ENCODE assay signal across 17 cellular contexts in genomic region chr18:44840053-44840826, GRCh38.
DNase-seq lines count a peak whose midpoint lies in the region; ATAC-seq, FAIRE-seq and TF ChIP-seq lines count a peak whose summit lies in the region.
"Had no signal": no experiment of that assay in that cellular context is flagged by ENCODE, and none has a peak within 500 bp of the region (broad histone marks: within the 10 kb centered on the region; RNA-seq: fewer than 3 reads in every experiment).

No MANE protein-coding gene starts in this region.

- no peaks in the 10 kb centered on the region for H3K27me3 ChIP-seq in DND-41 (ENCODE audit: insufficient read depth, low read length, poor library complexity)
- H3K27me3 ChIP-seq: MG63 had no signal

- no peak overlapping the region for H3K4me3 ChIP-seq in A549
- H3K4me3 ChIP-seq in DND-41 (ENCODE audit: low read depth in 1 of 2, low read length in 2 of 2), result no peak overlapping the region
- H3K4me3 ChIP-seq in fibroblast of the aortic adventitia (ENCODE audit: low read depth, low read length), result no peak overlapping the region
- H3K4me3 ChIP-seq: MG63 had no signal

- 69% methylated on average over 5 of the region's 5 CpGs for WGBS in A549 (ENCODE audit: missing lambda C conversion rate)

- no peak for TF ChIP-seq POLR2A in A549 (IDR thresholded peaks at IDR 0.05; ENCODE audit: low read length)

- H2AFZ ChIP-seq in DND-41 (ENCODE audit: low read depth, low read length), result no peak overlapping the region
- H2AFZ ChIP-seq: parathyroid adenoma had no signal

- H3K27ac ChIP-seq in A549 (peak overlapping the region; percentile 75 to 79; a peak in 4 of 6 replicates), DND-41 (ENCODE audit: low read length) (peak overlapping the region; percentile 16; the same call in 1 of the 2 replicates)
- H3K27ac ChIP-seq: parathyroid adenoma had no signal

- no peaks in the 10 kb centered on the region for H4K20me1 ChIP-seq in DND-41 (ENCODE audit: insufficient read depth, low read length)

- no peak for FAIRE-seq in A549 (lab: Jason Lieb, UNC)

- TF ChIP-seq RAD21 in A549 (conservative IDR thresholded peaks at IDR 0.05 in 1 of 2, IDR thresholded peaks at IDR 0.05 in 1 of 2), result no peak

- no peaks in the 10 kb centered on the region for H3K79me2 ChIP-seq in DND-41 (ENCODE audit: insufficient read depth, low read length)

- DNase-seq in A549 (ENCODE audit: low read depth in 1 of 2, low spot score in 1 of 2) (no peak), DND-41 (no peak), NCI-H446 treated with DMSO at 0.1 percent for 48 hours (lab: John Stamatoyannopoulos, UW) (peak; percentile 96), fibroblast of the aortic adventitia (ENCODE audit: low read depth) (peak; percentile 80), SW480 (ENCODE audit: low spot score) (no peak), glutamatergic neuron (no peak), UCSD-AML1 (lab: John Stamatoyannopoulos, UW; ENCODE audit: unreplicated experiment) (no peak)
- DNase-seq in stimulated activated CD8-positive, alpha-beta memory T cell treated with anti-CD3 and anti-CD28 coated beads, Interleukin-4, amount 100 ng/mL, for 48 hours, result no peak
- DNase-seq: activated CD4-positive, alpha-beta memory T cell treated with anti-CD3 and anti-CD28 coated beads for 36 hours; aorta; foreskin melanocyte; MG63; midbrain; NCI-H524 treated with DMSO at 0.1 percent for 48 hours; T-helper 9 cell; trophoblast cell had no signal

- H3K9me3 Mint-ChIP-seq in glutamatergic neuron (ENCODE audit: unreplicated experiment), result peaks cover 2% of the 10 kb centered on the region
- H3K9me3 Mint-ChIP-seq: activated CD4-positive, alpha-beta memory T cell treated with anti-CD3 and anti-CD28 coated beads for 36 hours had no signal

- H3K4me1 ChIP-seq in A549, result peaks cover 16% of the 10 kb centered on the region
- H3K4me1 ChIP-seq in DND-41 (ENCODE audit: insufficient read depth, low read length), result peaks cover 21% of the 10 kb centered on the region

- H3K4me2 ChIP-seq in A549 (peak overlapping the region; percentile 73; the same call in 2 of the 3 replicates), DND-41 (ENCODE audit: insufficient read depth, low read length) (no peak overlapping the region)

- no peak for TF ChIP-seq EP300 in A549 (IDR thresholded peaks at IDR 0.05)

- no peaks in the 10 kb centered on the region for H3K9me3 ChIP-seq in A549
- no peaks in the 10 kb centered on the region for H3K9me3 ChIP-seq in DND-41 (ENCODE audit: insufficient read depth, low read length, severe bottlenecking)
- H3K9me3 ChIP-seq: MG63 had no signal

- no peak overlapping the region for H3K27ac Mint-ChIP-seq in glutamatergic neuron (ENCODE audit: unreplicated experiment)
- H3K27ac Mint-ChIP-seq: activated CD4-positive, alpha-beta memory T cell treated with anti-CD3 and anti-CD28 coated beads for 36 hours had no signal

- no peaks in the 10 kb centered on the region for H3K36me3 ChIP-seq in DND-41 (ENCODE audit: insufficient read depth, low read length)
- H3K36me3 ChIP-seq: MG63 had no signal

- H3K36me3 Mint-ChIP-seq in glutamatergic neuron (ENCODE audit: unreplicated experiment), result peaks cover 3% of the 10 kb centered on the region
- H3K36me3 Mint-ChIP-seq: activated CD4-positive, alpha-beta memory T cell treated with anti-CD3 and anti-CD28 coated beads for 36 hours had no signal

- peaks cover 1% of the 10 kb centered on the region for H3K27me3 Mint-ChIP-seq in glutamatergic neuron (ENCODE audit: unreplicated experiment)
- H3K27me3 Mint-ChIP-seq: activated CD4-positive, alpha-beta memory T cell treated with anti-CD3 and anti-CD28 coated beads for 36 hours had no signal

- no peak for TF ChIP-seq CTCF in A549 (IDR thresholded peaks at IDR 0.05)
- no peak for TF ChIP-seq CTCF in DND-41 (IDR thresholded peaks at IDR 0.05; ENCODE audit: borderline replicate concordance, extremely low read depth, low read length, poor library complexity, severe bottlenecking)
- no peak for TF ChIP-seq CTCF in fibroblast of the aortic adventitia (IDR thresholded peaks at IDR 0.05; ENCODE audit: insufficient read depth, low read length)
- no peak for TF ChIP-seq CTCF in glutamatergic neuron (IDR thresholded peaks at IDR 0.05; ENCODE audit: partially characterized antibody, unreplicated experiment)

- H3K4me1 Mint-ChIP-seq in glutamatergic neuron (ENCODE audit: low read depth, unreplicated experiment), result peaks cover 35% of the 10 kb centered on the region

- H3K9ac ChIP-seq in DND-41 (ENCODE audit: low read depth, low read length), result no peak overlapping the region
- H3K9ac ChIP-seq: parathyroid adenoma had no signal

- ATAC-seq in A549 (no peak), DND-41 (ENCODE audit: insufficient read depth, low read depth) (no peak)

- CTCF ChIA-PET in A549 (lab: Yijun Ruan, JAX), result no interaction called here

- no peak overlapping the region for H3K4me3 Mint-ChIP-seq in glutamatergic neuron (ENCODE audit: unreplicated experiment)
- H3K4me3 Mint-ChIP-seq: activated CD4-positive, alpha-beta memory T cell treated with anti-CD3 and anti-CD28 coated beads for 36 hours had no signal

- POLR2A ChIA-PET in A549 (lab: Yijun Ruan, JAX), result no interaction called here

TF ChIP-seq in A549, 52 proteins besides CTCF, POLR2A, EP300 and RAD21:
- TF ChIP-seq RFX5 (IDR thresholded peaks at IDR 0.05), result no peak
- TF ChIP-seq ZFP36 (IDR thresholded peaks at IDR 0.05; ENCODE audit: borderline replicate concordance, partially characterized antibody), result no peak
- no peak for TF ChIP-seq CBX8 (IDR thresholded peaks at IDR 0.05)
- TF ChIP-seq HOXB13 (CRISPR knock-in tag; IDR thresholded peaks at IDR 0.05; ENCODE audit: low read depth), result no peak
- TF ChIP-seq JUNB (IDR thresholded peaks at IDR 0.05), result no peak
- TF ChIP-seq KDM1A (IDR thresholded peaks at IDR 0.05; ENCODE audit: low read depth), result no peak
- TF ChIP-seq PBX3 (IDR thresholded peaks at IDR 0.05), result no peak
- no peak for TF ChIP-seq ZC3H11A (IDR thresholded peaks at IDR 0.05)
- no peak for TF ChIP-seq CEBPB (IDR thresholded peaks at IDR 0.05)
- no peak for TF ChIP-seq TP53 (CRISPR knock-in tag; IDR thresholded peaks at IDR 0.05)
- TF ChIP-seq HOXB5 (CRISPR knock-in tag; IDR thresholded peaks at IDR 0.05), result no peak
TF ChIP-seq in A549: peak in this region for 0.

Comparison
In these comparisons a context has a peak if more than half of its experiments do, and no peak if none do; other contexts are left out.
1. DNase-seq: peak in NCI-H446 treated with DMSO at 0.1 percent for 48 hours (single experiment) and fibroblast of the aortic adventitia (single experiment); none in A549 (0 of 2), DND-41 (single experiment), stimulated activated CD8-positive, alpha-beta memory T cell treated with anti-CD3 and anti-CD28 coated beads, Interleukin-4, amount 100 ng/mL, for 48 hours (single experiment), SW480 (single experiment), glutamatergic neuron (single experiment) and UCSD-AML1 (single experiment).